In genomic region chr21:18603246-18603645, GRCh38 we compare ENCODE assay signal across 31 cellular contexts.
A peak's percentile ranks its signal among the peaks of the same experiment; 100 is the strongest.
DNase-seq lines count a peak whose midpoint lies in the region; ATAC-seq and TF ChIP-seq lines count a peak whose summit lies in the region.
"Had no signal": no experiment of that assay in that cellular context is flagged by ENCODE, and none has a peak within 500 bp of the region (broad histone marks: within the 10 kb centered on the region; RNA-seq: fewer than 3 reads in every experiment).

No MANE protein-coding gene starts in this region.

- ATAC-seq in stimulated activated naive CD8-positive, alpha-beta T cell treated with anti-CD3 and anti-CD28 coated beads, Interleukin-15, amount 100 ng/mL, for 72 hours = no peak
- no peak for ATAC-seq in stimulated activated effector memory CD8-positive, alpha-beta T cell treated with anti-CD3 and anti-CD28 coated beads, Interleukin-12 subunit alpha, Interleukin-12 subunit beta, amount 100 ng/mL, for 72 hours
- ATAC-seq: left lobe of liver, Panc1, sciatic nerve had no signal

- peak; percentile 93 for DNase-seq in COR-L47 (lab: John Stamatoyannopoulos, UW)
- DNase-seq in NCI-H1105 (lab: John Stamatoyannopoulos, UW) = peak; percentile 61
- peak; percentile 63 for DNase-seq in NCI-H2107 treated with DMSO at 0.1 percent for 48 hours (lab: John Stamatoyannopoulos, UW; ENCODE audit: unreplicated experiment)
- DNase-seq in stimulated activated naive CD8-positive, alpha-beta T cell treated with anti-CD3 and anti-CD28 coated beads, Interleukin-15, amount 100 ng/mL, for 72 hours = no peak
- no peak for DNase-seq in AML-193 (lab: John Stamatoyannopoulos, UW)
- DNase-seq in stimulated activated effector memory CD8-positive, alpha-beta T cell treated with anti-CD3 and anti-CD28 coated beads, Interleukin-12 subunit alpha, Interleukin-12 subunit beta, amount 100 ng/mL, for 72 hours (ENCODE audit: low spot score in 2 of 2) = no peak
- no peak for DNase-seq in NK-92 (lab: John Stamatoyannopoulos, UW; ENCODE audit: unreplicated experiment)
- DNase-seq: activated CD4-positive, alpha-beta T cell treated with anti-CD3 and anti-CD28 coated beads, Interleukin-2, amount 50 U/mL, for 1 hour; activated naive CD4-positive, alpha-beta T cell; activated T-cell treated with anti-CD3 and anti-CD28 coated beads, Interleukin-2, amount 50 U/mL, for 48 hours; adrenal gland; BE2C; DMS79 treated with DMSO at 0.1 percent for 48 hours; dorsolateral prefrontal cortex; GF-D8; H7; mesenchymal stem cell; NCI-H1694; NCI-H510A; SHP77 treated with DMSO at 0.1 percent for 48 hours; stimulated activated CD4-positive, alpha-beta T cell treated with anti-CD3 and anti-CD28 coated beads, Interleukin-4, amount 100 ng/mL, for 4 hours; stimulated activated naive CD4-positive, alpha-beta T cell; SW 1271; T-helper 9 cell; WERI-Rb-1 had no signal

- no peaks in the 10 kb centered on the region for H3K27me3 ChIP-seq in SU-DHL-6 (ENCODE audit: low read length)
- H3K27me3 ChIP-seq: adrenal gland, BE2C, dorsolateral prefrontal cortex had no signal

- H3F3A ChIP-seq in SU-DHL-6 (ENCODE audit: insufficient read depth) = no peaks in the 10 kb centered on the region

- no peaks in the 10 kb centered on the region for H3K36me3 ChIP-seq in SU-DHL-6 (ENCODE audit: low read length)
- H3K36me3 ChIP-seq: adrenal gland, BE2C, WERI-Rb-1 had no signal

- H3K9me2 ChIP-seq in SU-DHL-6 (replicated peaks; ENCODE audit: insufficient read depth, low read length) = no peaks in the 10 kb centered on the region

- H3K4me3 ChIP-seq in SU-DHL-6 (ENCODE audit: insufficient read depth, low read length, poor library complexity, severe bottlenecking) = no peak overlapping the region
- H3K4me3 ChIP-seq: adrenal gland, dorsolateral prefrontal cortex had no signal

- H3K4me1 Mint-ChIP-seq in stimulated activated naive CD8-positive, alpha-beta T cell treated with anti-CD3 and anti-CD28 coated beads, Interleukin-15, amount 100 ng/mL, for 72 hours = no peaks in the 10 kb centered on the region
- H3K4me1 Mint-ChIP-seq in stimulated activated effector memory CD8-positive, alpha-beta T cell treated with anti-CD3 and anti-CD28 coated beads, Interleukin-12 subunit alpha, Interleukin-12 subunit beta, amount 100 ng/mL, for 72 hours = no peaks in the 10 kb centered on the region

- TF ChIP-seq CTCF in SU-DHL-6 (IDR thresholded peaks at IDR 0.05; ENCODE audit: insufficient read depth, low read length, poor library complexity, severe bottlenecking) = no peak

- no peaks in the 10 kb centered on the region for H4K20me1 ChIP-seq in SU-DHL-6 (ENCODE audit: low read depth, low read length)

- H3K79me2 ChIP-seq in SU-DHL-6 (ENCODE audit: insufficient read depth, low read length) = no peaks in the 10 kb centered on the region

- no peaks in the 10 kb centered on the region for H3K9me3 ChIP-seq in SU-DHL-6 (ENCODE audit: insufficient read depth, low read length)
- H3K9me3 ChIP-seq: adrenal gland, BE2C had no signal

- no peak overlapping the region for H3K4me3 Mint-ChIP-seq in stimulated activated naive CD8-positive, alpha-beta T cell treated with anti-CD3 and anti-CD28 coated beads, Interleukin-15, amount 100 ng/mL, for 72 hours
- H3K4me3 Mint-ChIP-seq in stimulated activated effector memory CD8-positive, alpha-beta T cell treated with anti-CD3 and anti-CD28 coated beads, Interleukin-12 subunit alpha, Interleukin-12 subunit beta, amount 100 ng/mL, for 72 hours = no peak overlapping the region
- H3K4me3 Mint-ChIP-seq: brain had no signal

- H3K9ac ChIP-seq in SU-DHL-6 (ENCODE audit: low read length) = no peak overlapping the region

- H2AFZ ChIP-seq in SU-DHL-6 (ENCODE audit: low read depth, low read length, severe bottlenecking) = peak overlapping the region; percentile 74

- H3K27ac ChIP-seq in SU-DHL-6 (ENCODE audit: low read depth, low read length) = no peak overlapping the region
- H3K27ac ChIP-seq: adrenal gland, dorsolateral prefrontal cortex, WERI-Rb-1 had no signal

- no peak overlapping the region for H3K4me2 ChIP-seq in SU-DHL-6 (ENCODE audit: low read depth, low read length, poor library complexity, severe bottlenecking)

- H3K9me3 Mint-ChIP-seq in stimulated activated naive CD8-positive, alpha-beta T cell treated with anti-CD3 and anti-CD28 coated beads, Interleukin-15, amount 100 ng/mL, for 72 hours = peaks cover 0 to 6% of the 10 kb centered on the region in 2 donors
- peaks cover 4% of the 10 kb centered on the region for H3K9me3 Mint-ChIP-seq in stimulated activated effector memory CD8-positive, alpha-beta T cell treated with anti-CD3 and anti-CD28 coated beads, Interleukin-12 subunit alpha, Interleukin-12 subunit beta, amount 100 ng/mL, for 72 hours

- H3K27me3 Mint-ChIP-seq in stimulated activated naive CD8-positive, alpha-beta T cell treated with anti-CD3 and anti-CD28 coated beads, Interleukin-15, amount 100 ng/mL, for 72 hours = no peaks in the 10 kb centered on the region
- H3K27me3 Mint-ChIP-seq: progenitor cell of endocrine pancreas had no signal

- no peaks in the 10 kb centered on the region for H3K36me3 Mint-ChIP-seq in stimulated activated effector memory CD8-positive, alpha-beta T cell treated with anti-CD3 and anti-CD28 coated beads, Interleukin-12 subunit alpha, Interleukin-12 subunit beta, amount 100 ng/mL, for 72 hours
- H3K36me3 Mint-ChIP-seq: brain had no signal

- no peak overlapping the region for H3K27ac Mint-ChIP-seq in stimulated activated naive CD8-positive, alpha-beta T cell treated with anti-CD3 and anti-CD28 coated beads, Interleukin-15, amount 100 ng/mL, for 72 hours
- H3K27ac Mint-ChIP-seq in stimulated activated effector memory CD8-positive, alpha-beta T cell treated with anti-CD3 and anti-CD28 coated beads, Interleukin-12 subunit alpha, Interleukin-12 subunit beta, amount 100 ng/mL, for 72 hours = no peak overlapping the region
- H3K27ac Mint-ChIP-seq: brain, progenitor cell of endocrine pancreas had no signal

Comparison
In these comparisons a context has a peak if more than half of its experiments do, and no peak if none do; other contexts are left out.
1. DNase-seq: peak in COR-L47 (single experiment), NCI-H1105 (single experiment) and NCI-H2107 treated with DMSO at 0.1 percent for 48 hours (single experiment); none in stimulated activated naive CD8-positive, alpha-beta T cell treated with anti-CD3 and anti-CD28 coated beads, Interleukin-15, amount 100 ng/mL, for 72 hours (0 of 2), AML-193 (0 of 2), stimulated activated effector memory CD8-positive, alpha-beta T cell treated with anti-CD3 and anti-CD28 coated beads, Interleukin-12 subunit alpha, Interleukin-12 subunit beta, amount 100 ng/mL, for 72 hours (0 of 2) and NK-92 (single experiment).